Comparison of ENCODE assay signal across 1 cellular context in the genomic region with DNA sequence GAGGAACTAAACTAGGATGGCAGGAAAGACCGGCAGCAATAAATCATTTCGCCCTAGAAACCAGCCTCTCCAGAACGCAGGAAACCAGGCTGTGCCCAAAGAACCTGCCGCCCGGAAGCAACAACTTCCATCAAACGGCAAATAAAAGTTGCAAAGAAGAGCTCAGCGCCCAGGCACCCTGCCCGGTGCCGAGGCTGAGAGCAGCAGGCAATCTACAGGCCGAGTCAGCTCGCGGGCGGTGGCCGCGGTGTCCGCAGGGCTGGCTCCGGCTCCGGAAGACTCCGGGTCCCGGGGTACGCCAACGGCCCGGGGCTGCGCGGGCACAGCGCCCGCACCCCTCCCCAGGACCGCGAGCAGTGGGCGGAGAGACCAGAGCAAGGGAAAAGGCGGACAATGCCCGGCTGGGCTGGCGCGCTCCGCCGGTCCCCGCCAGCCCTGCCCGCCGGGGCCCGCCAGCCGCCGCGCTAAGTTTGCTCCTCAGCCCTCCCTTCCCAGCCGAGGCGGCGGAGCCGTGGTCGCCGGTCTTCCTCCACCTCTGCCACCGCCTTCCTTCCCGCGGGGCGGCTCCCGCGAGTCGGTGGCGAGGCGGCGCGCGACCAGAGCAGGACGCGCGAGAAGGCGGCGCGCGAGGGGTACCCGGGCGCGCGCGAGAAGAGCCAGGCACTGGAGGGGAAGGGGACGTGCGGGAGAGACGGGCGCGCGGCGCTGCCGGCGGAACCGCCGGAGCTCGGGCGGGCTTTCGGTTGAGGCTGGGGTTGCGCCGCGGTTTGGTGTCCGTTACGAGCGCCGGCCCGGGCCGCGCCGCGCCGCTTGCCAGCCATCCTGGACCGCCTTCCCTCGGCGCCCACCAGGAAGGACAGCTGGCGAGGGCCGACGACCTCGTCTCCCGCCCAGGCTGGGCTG.
TF ChIP-seq lines count a peak whose summit lies in the region.

No MANE protein-coding gene starts in this region.

TF ChIP-seq in H1, 55 proteins besides CTCF, POLR2A, EP300 and RAD21 (continued from another document):
- TF ChIP-seq SIN3A (conservative IDR thresholded peaks at IDR 0.05 in 1 of 2, IDR thresholded peaks at IDR 0.05 in 1 of 2; ENCODE audit: low read depth in 1 of 2, low read length in 2 of 2) (peak in 1 of 2 experiments; percentile 7; a peak in 1 of 4 replicates), MAFK (IDR thresholded peaks at IDR 0.05; ENCODE audit: low read depth, low read length) (no peak), CHD2 (IDR thresholded peaks at IDR 0.05; ENCODE audit: low read length) (no peak), CEBPB (IDR thresholded peaks at IDR 0.05; ENCODE audit: low read depth, low read length) (no peak), NRF1 (IDR thresholded peaks at IDR 0.05; ENCODE audit: low read depth, low read length) (no peak), EGR1 (IDR thresholded peaks at IDR 0.05; ENCODE audit: borderline replicate concordance, low read depth, low read length) (no peak), BCL11A (IDR thresholded peaks at IDR 0.05; ENCODE audit: low read depth in 2 of 2, low read length in 2 of 2) (no peak), GTF2F1 (IDR thresholded peaks at IDR 0.05; ENCODE audit: borderline replicate concordance, low read depth, low read length) (no peak), ZNF274 (IDR thresholded peaks at IDR 0.05; ENCODE audit: borderline replicate concordance, extremely low read depth, low read length) (no peak), KDM5A (IDR thresholded peaks at IDR 0.05; ENCODE audit: low read length) (no peak), HDAC2 (IDR thresholded peaks at IDR 0.05; ENCODE audit: borderline replicate concordance in 1 of 2, low read depth in 2 of 2, low read length in 2 of 2) (peak; percentile 59 to 90; a peak in 2 of 4 replicates), NANOG (IDR thresholded peaks at IDR 0.05; ENCODE audit: insufficient read depth, low read depth, low read length, poor library complexity, severe bottlenecking) (no peak), RNF2 (IDR thresholded peaks at IDR 0.05; ENCODE audit: borderline replicate concordance, low read depth, low read length, missing control alignments, poor library complexity, severe bottlenecking) (no peak), TBP (IDR thresholded peaks at IDR 0.05; ENCODE audit: low read depth, low read length) (no peak), RBBP5 (IDR thresholded peaks at IDR 0.05; ENCODE audit: borderline replicate concordance, low read depth, low read length) (peak; percentile 93), TAF1 (IDR thresholded peaks at IDR 0.05; ENCODE audit: low read depth, low read length) (peak; percentile 53), BRCA1 (IDR thresholded peaks at IDR 0.05; ENCODE audit: low read depth, low read length) (no peak), SAP30 (IDR thresholded peaks at IDR 0.05; ENCODE audit: insufficient read depth, insufficient replicate concordance, low read length) (no peak), KDM1A (IDR thresholded peaks at IDR 0.05; ENCODE audit: borderline replicate concordance, low read length) (no peak), CREB1 (IDR thresholded peaks at IDR 0.05) (no peak), POU5F1 (IDR thresholded peaks at IDR 0.05; ENCODE audit: low read depth, low read length) (no peak), TAF7 (optimal IDR thresholded peaks at IDR 0.05; ENCODE audit: borderline replicate concordance, low read depth, low read length) (no peak), SRF (IDR thresholded peaks at IDR 0.05; ENCODE audit: low read depth, low read length) (no peak), CBX8 (IDR thresholded peaks at IDR 0.05; ENCODE audit: borderline replicate concordance, low read depth, low read length) (no peak), EZH2 (IDR thresholded peaks at IDR 0.05; ENCODE audit: low read depth, low read length, severe bottlenecking) (no peak), BACH1 (IDR thresholded peaks at IDR 0.05; ENCODE audit: low read length) (peak; percentile 32; the same call in 1 of the 2 replicates), YY1 (IDR thresholded peaks at IDR 0.05; ENCODE audit: low read depth, low read length) (no peak), TCF12 (IDR thresholded peaks at IDR 0.05; ENCODE audit: low read depth, low read length) (no peak), SP2 (IDR thresholded peaks at IDR 0.05; ENCODE audit: low read length) (no peak), POLR2AphosphoS5 (IDR thresholded peaks at IDR 0.05; ENCODE audit: low read depth, low read length) (no peak)
- TF ChIP-seq, protein P1, sequence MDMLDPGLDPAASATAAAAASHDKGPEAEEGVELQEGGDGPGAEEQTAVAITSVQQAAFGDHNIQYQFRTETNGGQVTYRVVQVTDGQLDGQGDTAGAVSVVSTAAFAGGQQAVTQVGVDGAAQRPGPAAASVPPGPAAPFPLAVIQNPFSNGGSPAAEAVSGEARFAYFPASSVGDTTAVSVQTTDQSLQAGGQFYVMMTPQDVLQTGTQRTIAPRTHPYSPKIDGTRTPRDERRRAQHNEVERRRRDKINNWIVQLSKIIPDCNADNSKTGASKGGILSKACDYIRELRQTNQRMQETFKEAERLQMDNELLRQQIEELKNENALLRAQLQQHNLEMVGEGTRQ (IDR thresholded peaks at IDR 0.05; ENCODE audit: low read length), result no peak
- TF ChIP-seq, protein P2, sequence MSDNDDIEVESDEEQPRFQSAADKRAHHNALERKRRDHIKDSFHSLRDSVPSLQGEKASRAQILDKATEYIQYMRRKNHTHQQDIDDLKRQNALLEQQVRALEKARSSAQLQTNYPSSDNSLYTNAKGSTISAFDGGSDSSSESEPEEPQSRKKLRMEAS (IDR thresholded peaks at IDR 0.05), result no peak
- TF ChIP-seq, protein P3, sequence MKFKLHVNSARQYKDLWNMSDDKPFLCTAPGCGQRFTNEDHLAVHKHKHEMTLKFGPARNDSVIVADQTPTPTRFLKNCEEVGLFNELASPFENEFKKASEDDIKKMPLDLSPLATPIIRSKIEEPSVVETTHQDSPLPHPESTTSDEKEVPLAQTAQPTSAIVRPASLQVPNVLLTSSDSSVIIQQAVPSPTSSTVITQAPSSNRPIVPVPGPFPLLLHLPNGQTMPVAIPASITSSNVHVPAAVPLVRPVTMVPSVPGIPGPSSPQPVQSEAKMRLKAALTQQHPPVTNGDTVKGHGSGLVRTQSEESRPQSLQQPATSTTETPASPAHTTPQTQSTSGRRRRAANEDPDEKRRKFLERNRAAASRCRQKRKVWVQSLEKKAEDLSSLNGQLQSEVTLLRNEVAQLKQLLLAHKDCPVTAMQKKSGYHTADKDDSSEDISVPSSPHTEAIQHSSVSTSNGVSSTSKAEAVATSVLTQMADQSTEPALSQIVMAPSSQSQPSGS (IDR thresholded peaks at IDR 0.05; ENCODE audit: low read length), result no peak
- TF ChIP-seq, protein P4, sequence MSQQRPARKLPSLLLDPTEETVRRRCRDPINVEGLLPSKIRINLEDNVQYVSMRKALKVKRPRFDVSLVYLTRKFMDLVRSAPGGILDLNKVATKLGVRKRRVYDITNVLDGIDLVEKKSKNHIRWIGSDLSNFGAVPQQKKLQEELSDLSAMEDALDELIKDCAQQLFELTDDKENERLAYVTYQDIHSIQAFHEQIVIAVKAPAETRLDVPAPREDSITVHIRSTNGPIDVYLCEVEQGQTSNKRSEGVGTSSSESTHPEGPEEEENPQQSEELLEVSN (IDR thresholded peaks at IDR 0.05), result no peak
TF ChIP-seq in H1: peak in this region for 7.
